Comparison of ENCODE assay signal across 17 cellular contexts in genomic region chr17:21382560-21383495, GRCh38. TPM values are rescaled to one million over a fixed set of nuclear protein-coding genes. Genes with fewer than 3 reads are reported as not detected.
"Had no signal": no experiment of that assay in that cellular context is flagged by ENCODE, and none has a peak within 500 bp of the region (broad histone marks: within the 10 kb centered on the region; RNA-seq: fewer than 3 reads in every experiment).

No MANE protein-coding gene starts in this region.

- H3K27ac Mint-ChIP-seq: activated CD8-positive, alpha-beta T cell treated with anti-CD3 and anti-CD28 coated beads for 36 hours; activated naive CD4-positive, alpha-beta T cell treated with anti-CD3 and anti-CD28 coated beads, Interleukin-2, amount 50 U/mL, for 24 hours; endodermal cell; mesothelial cell of epicardium; nephron progenitor cell had no signal

- H3K9me3 Mint-ChIP-seq: activated CD8-positive, alpha-beta T cell treated with anti-CD3 and anti-CD28 coated beads for 36 hours; activated naive CD4-positive, alpha-beta T cell treated with anti-CD3 and anti-CD28 coated beads, Interleukin-2, amount 50 U/mL, for 24 hours; endodermal cell; mesothelial cell of epicardium; nephron progenitor cell had no signal

- DNase-seq: activated CD4-positive, alpha-beta T cell treated with anti-CD3 and anti-CD28 coated beads for 4 hours; activated CD8-positive, alpha-beta T cell treated with anti-CD3 and anti-CD28 coated beads for 36 hours; activated effector memory CD4-positive, alpha-beta T cell treated with anti-CD3 and anti-CD28 coated beads, Interleukin-2, amount 50 U/mL, for 16 hours; activated T-cell treated with anti-CD3 and anti-CD28 coated beads, Interleukin-2, amount 50 U/mL, for 48 hours; adrenal gland; dorsolateral prefrontal cortex; endodermal cell; heart left ventricle; left colon; nephron progenitor cell; right lobe of liver; stomach; testis had no signal

- H3K36me3 Mint-ChIP-seq: activated naive CD4-positive, alpha-beta T cell treated with anti-CD3 and anti-CD28 coated beads, Interleukin-2, amount 50 U/mL, for 24 hours; mesothelial cell of epicardium had no signal

- H3K36me3 ChIP-seq: adrenal gland, heart left ventricle, right lobe of liver, stomach had no signal

- H3K4me1 Mint-ChIP-seq: endodermal cell had no signal

- H3K4me3 Mint-ChIP-seq: activated CD8-positive, alpha-beta T cell treated with anti-CD3 and anti-CD28 coated beads for 36 hours; activated naive CD4-positive, alpha-beta T cell treated with anti-CD3 and anti-CD28 coated beads, Interleukin-2, amount 50 U/mL, for 24 hours; endodermal cell; mesothelial cell of epicardium; nephron progenitor cell had no signal

- ATAC-seq: activated CD8-positive, alpha-beta T cell treated with anti-CD3 and anti-CD28 coated beads for 36 hours; heart left ventricle; left colon; right lobe of liver had no signal

- FAIRE-seq: frontal cortex had no signal

- H3K4me3 ChIP-seq: adrenal gland, heart left ventricle, lung, right lobe of liver, stomach, testis had no signal

- H3K27ac ChIP-seq: adrenal gland, heart left ventricle, right lobe of liver, stomach, testis had no signal

- H3K9me3 ChIP-seq: adrenal gland, heart left ventricle, right lobe of liver, stomach, testis had no signal

RNA-seq across cellular contexts. Expression of gene KCNJ12, which starts 6.7 kb away (rescaled TPM):
- total RNA-seq: activated CD8-positive, alpha-beta T cell treated with anti-CD3 and anti-CD28 coated beads for 36 hours had no signal
